Comparison of ENCODE assay signal across 30 cellular contexts in genomic region chr4:78809295-78809694, GRCh38.
"Had no signal": no experiment of that assay in that cellular context is flagged by ENCODE, and none has a peak within 500 bp of the region (broad histone marks: within the 10 kb centered on the region; RNA-seq: fewer than 3 reads in every experiment).

No MANE protein-coding gene starts in this region.

- H3K27me3 ChIP-seq: brain microvascular endothelial cell, SJSA1 had no signal

- H3K36me3 ChIP-seq: brain microvascular endothelial cell, SJSA1 had no signal

- H3K27ac Mint-ChIP-seq: activated CD4-positive, alpha-beta T cell treated with anti-CD3 and anti-CD28 coated beads for 36 hours; activated CD4-positive, alpha-beta T cell treated with anti-CD3 and anti-CD28 coated beads, Interleukin-2, amount 10 ng/mL, durations not matched to agents 7 days and 5 days; activated CD8-positive, alpha-beta T cell treated with anti-CD3 and anti-CD28 coated beads, Interleukin-2, amount 10 ng/mL, durations not matched to agents 7 days and 5 days; activated naive CD4-positive, alpha-beta T cell treated with anti-CD3 and anti-CD28 coated beads for 36 hours; activated naive CD4-positive, alpha-beta T cell treated with anti-CD3 and anti-CD28 coated beads, Interleukin-2, amount 50 U/mL, for 72 hours; activated T-helper 1 cell treated with anti-CD3 and anti-CD28 coated beads, Interleukin-12 subunit alpha, Interleukin-12 subunit beta, Interleukin-2, Interleukin-4 antibody, amounts not matched to agents 30 ng/mL and 10 ng/mL and 1 ng/mL, durations not matched to agents 14 hours and 24 hours and 36 hours; T-helper 1 cell treated with Interleukin-12 subunit alpha and Interleukin-12 subunit beta and Interleukin-4 antibody, amounts not matched to agents 30 μg/mL and 1 μg/mL, for 36 hours; T-helper 2 cell treated with Interferon-gamma antibody and Interleukin-4, amounts not matched to agents 5 μg/mL and 100 μg/mL, for 36 hours had no signal

- FAIRE-seq: TTC549 had no signal

- H3K27me3 Mint-ChIP-seq: activated CD4-positive, alpha-beta T cell treated with anti-CD3 and anti-CD28 coated beads for 36 hours; activated CD4-positive, alpha-beta T cell treated with anti-CD3 and anti-CD28 coated beads, Interleukin-2, amount 10 ng/mL, durations not matched to agents 7 days and 5 days had no signal

- DNase-seq: activated CD4-positive, alpha-beta T cell treated with anti-CD3 and anti-CD28 coated beads for 36 hours; activated CD4-positive, alpha-beta T cell treated with anti-CD3 and anti-CD28 coated beads, Interleukin-2, amount 10 ng/mL, durations not matched to agents 7 days and 5 days; activated CD4-positive, alpha-beta T cell treated with anti-CD3 and anti-CD28 coated beads, Interleukin-2, amount 50 U/mL, for 48 hours; activated CD8-positive, alpha-beta T cell treated with anti-CD3 and anti-CD28 coated beads, Interleukin-2, amount 10 ng/mL, durations not matched to agents 7 days and 5 days; activated gamma-delta T cell treated with Interleukin-2 at 50 U/mL for 16 hours; activated naive CD4-positive, alpha-beta T cell treated with anti-CD3 and anti-CD28 coated beads for 36 hours; activated T-cell treated with anti-CD3 and anti-CD28 coated beads, Interleukin-2, amount 50 U/mL, for 4 hours; anterior cingulate cortex; brain microvascular endothelial cell; central memory CD4-positive, alpha-beta T cell; NCI-H1105; NCI-H1417 treated with DMSO at 0.1 percent for 48 hours; NCI-H187 treated with DMSO at 0.1 percent for 48 hours; NCI-H2081; NCI-H226; NCI-H446 treated with DMSO at 0.1 percent for 48 hours; NCI-H524; NCI-H69; NCI-H82; SHP77 treated with DMSO at 0.1 percent for 48 hours; SK-N-SH had no signal

- ATAC-seq: activated CD4-positive, alpha-beta T cell treated with anti-CD3 and anti-CD28 coated beads for 36 hours; activated CD4-positive, CD25-positive, alpha-beta regulatory T cell treated with anti-CD3 and anti-CD28 coated beads, Interleukin-2, amount 50 U/mL, for 24 hours; activated CD8-positive, alpha-beta T cell treated with anti-CD3 and anti-CD28 coated beads, Interleukin-2, amount 10 ng/mL, durations not matched to agents 7 days and 5 days; activated naive CD4-positive, alpha-beta T cell treated with anti-CD3 and anti-CD28 coated beads, Interleukin-2, amount 50 U/mL, for 72 hours; activated T-cell treated with anti-CD3 and anti-CD28 coated beads, Interleukin-2, amount 50 U/mL, for 4 hours; Panc1 had no signal

- H3K4me2 ChIP-seq: SK-N-SH had no signal

- H3K27ac ChIP-seq: brain microvascular endothelial cell, SJSA1 had no signal

- H3K4me3 Mint-ChIP-seq: activated CD4-positive, alpha-beta T cell treated with anti-CD3 and anti-CD28 coated beads for 36 hours; activated CD4-positive, alpha-beta T cell treated with anti-CD3 and anti-CD28 coated beads, Interleukin-2, amount 10 ng/mL, durations not matched to agents 7 days and 5 days; activated CD8-positive, alpha-beta T cell treated with anti-CD3 and anti-CD28 coated beads, Interleukin-2, amount 10 ng/mL, durations not matched to agents 7 days and 5 days; activated naive CD4-positive, alpha-beta T cell treated with anti-CD3 and anti-CD28 coated beads for 36 hours; activated T-cell treated with anti-CD3 and anti-CD28 coated beads, Interleukin-2, amount 50 U/mL, for 4 hours; activated T-helper 1 cell treated with anti-CD3 and anti-CD28 coated beads, Interleukin-12 subunit alpha, Interleukin-12 subunit beta, Interleukin-2, Interleukin-4 antibody, amounts not matched to agents 30 ng/mL and 10 ng/mL and 1 ng/mL, durations not matched to agents 14 hours and 24 hours and 36 hours; T-helper 1 cell treated with Interleukin-12 subunit alpha and Interleukin-12 subunit beta and Interleukin-4 antibody, amounts not matched to agents 30 μg/mL and 1 μg/mL, for 36 hours; T-helper 2 cell treated with Interferon-gamma antibody and Interleukin-4, amounts not matched to agents 5 μg/mL and 100 μg/mL, for 36 hours; WTC11 had no signal

- H3K9ac ChIP-seq: SK-N-SH had no signal

- H3K9me3 ChIP-seq: SJSA1, SK-N-SH had no signal

- H3K4me3 ChIP-seq: SJSA1 had no signal
